ENCODE assay signal across 17 cellular contexts in the genomic region with DNA sequence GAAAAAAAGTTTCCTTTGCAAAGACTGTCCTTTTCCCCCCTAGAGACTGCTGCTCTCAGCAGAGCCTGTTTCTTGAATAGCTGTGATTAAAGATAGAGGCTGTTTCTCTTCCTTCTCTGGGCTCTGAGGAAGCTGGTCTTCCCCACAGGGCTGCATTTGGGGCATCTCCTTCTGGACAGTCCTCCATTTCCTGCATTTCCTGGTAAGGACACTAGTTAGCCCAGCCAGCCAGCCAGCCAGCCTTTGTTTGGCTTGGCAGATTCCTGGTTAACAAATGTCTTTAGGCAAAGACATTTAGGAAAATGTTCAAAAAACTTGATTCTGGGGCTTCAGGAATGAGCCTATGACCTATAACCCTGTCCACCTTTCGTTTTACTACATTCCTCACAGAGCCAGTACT. TPM values are rescaled to one million over a fixed set of nuclear protein-coding genes. Genes with fewer than 3 reads are reported as not detected.
A peak's percentile ranks its signal among the peaks of the same experiment; 100 is the strongest.
DNase-seq lines count a peak whose midpoint lies in the region; ATAC-seq, FAIRE-seq and TF ChIP-seq lines count a peak whose summit lies in the region.
"Had no signal": no experiment of that assay in that cellular context is flagged by ENCODE, and none has a peak within 500 bp of the region (broad histone marks: within the 10 kb centered on the region; RNA-seq: fewer than 3 reads in every experiment).

No MANE protein-coding gene starts in this region.

- BruUV-seq in endothelial cell of umbilical vein (replicated peaks; lab: Mats Ljungman, UMichigan), result no TSS peak

- no peaks in the 10 kb centered on the region for H3K27me3 ChIP-seq in endothelial cell of umbilical vein (ENCODE audit: control insufficient read depth in 2 of 2, insufficient read depth in 2 of 2, low read length in 2 of 2)

- intact Hi-C loops in endothelial cell of umbilical vein (cut with micrococcal nuclease), result loop anchor here (2.0 kb wide), 2 partner anchors 27 to 69 kb away; no protein-coding TSS in a partner anchor
- intact Hi-C loops in activated CD4-positive, alpha-beta T cell treated with anti-CD3 and anti-CD28 coated beads, Interleukin-2, amount 10 ng/mL, durations not matched to agents 24 days and 14 days (cut with micrococcal nuclease), result no loop called here

- CTCF ChIA-PET in A549 (lab: Yijun Ruan, JAX), result interaction anchor here (1.7 kb wide), 1 partner anchor 61 kb away, joined by 5 read pairs; no protein-coding TSS in a partner anchor
- CTCF ChIA-PET in endothelial cell of umbilical vein (lab: Charles Lee), result no interaction called here

- WGBS in A549 (ENCODE audit: missing lambda C conversion rate), result 50% methylated on average over 1 of the region's 1 CpG

- H3K27ac ChIP-seq in A549, result peak overlapping the region; percentile 49 to 76; a peak in 5 of 6 replicates
- H3K27ac ChIP-seq in endothelial cell of umbilical vein (ENCODE audit: insufficient read depth, low read depth, low read length), result peak overlapping the region; percentile 68

- no peaks in the 10 kb centered on the region for H3K79me2 ChIP-seq in endothelial cell of umbilical vein (ENCODE audit: control insufficient read depth, insufficient read depth, low read length)

- H2AFZ ChIP-seq in endothelial cell of umbilical vein (ENCODE audit: low read depth, low read length), result peak overlapping the region; percentile 23

- no peaks in the 10 kb centered on the region for H3K9me1 ChIP-seq in endothelial cell of umbilical vein (replicated peaks; ENCODE audit: control insufficient read depth, extremely low read depth, insufficient read depth, low read length)

- POLR2A ChIA-PET in A549 (lab: Yijun Ruan, JAX), result no interaction called here
- POLR2A ChIA-PET in endothelial cell of umbilical vein (lab: Charles Lee), result no interaction called here

- no peak for TF ChIP-seq RAD21 in A549 (conservative IDR thresholded peaks at IDR 0.05 in 1 of 2, IDR thresholded peaks at IDR 0.05 in 1 of 2)

- H3K9me3 ChIP-seq in A549 (no peaks in the 10 kb centered on the region), endothelial cell of umbilical vein (replicated peaks; ENCODE audit: control insufficient read depth, insufficient read depth, low read length) (no peaks in the 10 kb centered on the region)
- H3K9me3 ChIP-seq: Caco-2 had no signal

- H3K27ac Mint-ChIP-seq in nephron progenitor cell, result peak overlapping the region; percentile 52
- H3K27ac Mint-ChIP-seq in activated CD4-positive, alpha-beta T cell treated with anti-CD3 and anti-CD28 coated beads, Interleukin-2, amount 10 ng/mL, durations not matched to agents 24 days and 14 days, result no peak overlapping the region
- H3K27ac Mint-ChIP-seq: CD14-positive monocyte had no signal

- FAIRE-seq in A549 (lab: Jason Lieb, UNC) (no peak), endothelial cell of umbilical vein (lab: Jason Lieb, UNC) (no peak)
- FAIRE-seq: HTR-8/SVneo, RCC 7860 had no signal

- peaks cover 26% of the 10 kb centered on the region for H3K9me3 Mint-ChIP-seq in nephron progenitor cell
- no peaks in the 10 kb centered on the region for H3K9me3 Mint-ChIP-seq in activated CD4-positive, alpha-beta T cell treated with anti-CD3 and anti-CD28 coated beads, Interleukin-2, amount 10 ng/mL, durations not matched to agents 24 days and 14 days

- peaks cover 45% of the 10 kb centered on the region for H3K4me1 Mint-ChIP-seq in nephron progenitor cell
- H3K4me1 Mint-ChIP-seq in activated CD4-positive, alpha-beta T cell treated with anti-CD3 and anti-CD28 coated beads, Interleukin-2, amount 10 ng/mL, durations not matched to agents 24 days and 14 days, result no peaks in the 10 kb centered on the region

- H3K9ac ChIP-seq in endothelial cell of umbilical vein (replicated peaks; ENCODE audit: extremely low read depth, insufficient read depth, low read length), result no peak overlapping the region

- H3K4me3 Mint-ChIP-seq in nephron progenitor cell, result no peak overlapping the region
- no peak overlapping the region for H3K4me3 Mint-ChIP-seq in activated CD4-positive, alpha-beta T cell treated with anti-CD3 and anti-CD28 coated beads, Interleukin-2, amount 10 ng/mL, durations not matched to agents 24 days and 14 days
- H3K4me3 Mint-ChIP-seq: CD14-positive monocyte had no signal

- TF ChIP-seq CTCF in A549 (IDR thresholded peaks at IDR 0.05) (no peak), endothelial cell of umbilical vein (IDR thresholded peaks at IDR 0.05; ENCODE audit: extremely low read depth in 1 of 2, insufficient read depth in 1 of 2, low read depth in 1 of 2, low read length in 2 of 2) (no peak), nephron progenitor cell (IDR thresholded peaks at IDR 0.05) (no peak)

- no peak for DNase-seq in A549 (ENCODE audit: low read depth in 1 of 2, low spot score in 1 of 2)
- DNase-seq in M059J (ENCODE audit: low read depth), result peak; percentile 23
- DNase-seq in endothelial cell of umbilical vein (ENCODE audit: low read depth, low spot score), result no peak
- no peak for DNase-seq in nephron progenitor cell
- DNase-seq in NCI-H1417 (lab: John Stamatoyannopoulos, UW), result no peak
- DNase-seq in GM19240 (ENCODE audit: insufficient read length, low spot score), result no peak
- DNase-seq in activated CD4-positive, alpha-beta T cell treated with anti-CD3 and anti-CD28 coated beads, Interleukin-2, amount 10 ng/mL, durations not matched to agents 24 days and 14 days, result no peak
- no peak for DNase-seq in stimulated activated CD4-positive, alpha-beta T cell treated with anti-CD3 and anti-CD28 coated beads, Interleukin-4, amount 100 ng/mL, for 4 hours
- DNase-seq: 8988T, Caco-2, NCI-H1092, NCI-H1694 treated with DMSO at 0.1 percent for 48 hours, NCI-H774, SHP77 treated with DMSO at 0.1 percent for 48 hours had no signal

- H3K36me3 ChIP-seq in endothelial cell of umbilical vein (ENCODE audit: control insufficient read depth in 2 of 2, extremely low read depth in 1 of 2, insufficient read depth in 2 of 2, low read length in 2 of 2), result no peaks in the 10 kb centered on the region

- no peaks in the 10 kb centered on the region for H3K36me3 Mint-ChIP-seq in nephron progenitor cell (ENCODE audit: low read depth)
- H3K36me3 Mint-ChIP-seq in activated CD4-positive, alpha-beta T cell treated with anti-CD3 and anti-CD28 coated beads, Interleukin-2, amount 10 ng/mL, durations not matched to agents 24 days and 14 days (ENCODE audit: low read depth), result no peaks in the 10 kb centered on the region
- H3K36me3 Mint-ChIP-seq: CD14-positive monocyte had no signal

- ATAC-seq in A549, result peak in 1 of 2 experiments; percentile 51; a peak in 2 of 6 replicates

- H3K4me3 ChIP-seq in A549, result no peak overlapping the region
- no peak overlapping the region for H3K4me3 ChIP-seq in endothelial cell of umbilical vein (replicated peaks in 1 of 3; ENCODE audit: insufficient read depth in 1 of 3, low read depth in 1 of 3, low read length in 3 of 3)

- peaks cover 4% of the 10 kb centered on the region for H3K27me3 Mint-ChIP-seq in nephron progenitor cell (ENCODE audit: low read depth, poor library complexity)
- peaks cover 2% of the 10 kb centered on the region for H3K27me3 Mint-ChIP-seq in activated CD4-positive, alpha-beta T cell treated with anti-CD3 and anti-CD28 coated beads, Interleukin-2, amount 10 ng/mL, durations not matched to agents 24 days and 14 days

- peaks cover 48% of the 10 kb centered on the region for H3K4me1 ChIP-seq in A549
- H3K4me1 ChIP-seq in endothelial cell of umbilical vein (ENCODE audit: control insufficient read depth, extremely low read depth, insufficient read depth, low read length), result peaks cover 44% of the 10 kb centered on the region

- dilution Hi-C loops in endothelial cell of umbilical vein (cut with MboI; ENCODE audit: extremely low pct_ligation_motif_present, low sequenced_read_pairs), result no loop called here

- no peak for TF ChIP-seq EP300 in A549 (IDR thresholded peaks at IDR 0.05)

- TF ChIP-seq POLR2A in A549 (IDR thresholded peaks at IDR 0.05; ENCODE audit: low read length) (no peak), endothelial cell of umbilical vein (IDR thresholded peaks at IDR 0.05; ENCODE audit: low read depth, low read length) (no peak)

- H4K20me1 ChIP-seq in endothelial cell of umbilical vein (replicated peaks; ENCODE audit: control insufficient read depth, extremely low read depth, insufficient read depth, low read length), result no peaks in the 10 kb centered on the region

- H3K4me2 ChIP-seq in A549 (no peak overlapping the region), endothelial cell of umbilical vein (ENCODE audit: insufficient read depth, low read length) (peak overlapping the region; percentile 57)

TF ChIP-seq in A549, 52 proteins besides CTCF, POLR2A, EP300 and RAD21:
- no peak for TF ChIP-seq ZFP36 (IDR thresholded peaks at IDR 0.05; ENCODE audit: borderline replicate concordance, partially characterized antibody)
- TF ChIP-seq, protein P1, sequence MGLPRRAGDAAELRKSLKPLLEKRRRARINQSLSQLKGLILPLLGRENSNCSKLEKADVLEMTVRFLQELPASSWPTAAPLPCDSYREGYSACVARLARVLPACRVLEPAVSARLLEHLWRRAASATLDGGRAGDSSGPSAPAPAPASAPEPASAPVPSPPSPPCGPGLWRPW (IDR thresholded peaks at IDR 0.05), result no peak
TF ChIP-seq in A549: peak in this region for 0.

TF ChIP-seq in endothelial cell of umbilical vein, 7 proteins besides CTCF, POLR2A, EP300 and RAD21 (continues in another document):
- no peak for TF ChIP-seq JUN (IDR thresholded peaks at IDR 0.05; ENCODE audit: borderline replicate concordance, insufficient read depth, insufficient read length, low read depth)
- TF ChIP-seq, protein P2, sequence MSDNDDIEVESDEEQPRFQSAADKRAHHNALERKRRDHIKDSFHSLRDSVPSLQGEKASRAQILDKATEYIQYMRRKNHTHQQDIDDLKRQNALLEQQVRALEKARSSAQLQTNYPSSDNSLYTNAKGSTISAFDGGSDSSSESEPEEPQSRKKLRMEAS (IDR thresholded peaks at IDR 0.05; ENCODE audit: insufficient read depth, insufficient read length), result no peak

RNA-seq across cellular contexts. Expression of a gene that starts 34.0 kb away (rescaled TPM):
- polyA plus RNA-seq in A549 (2011; rRNA removed) (2.6 and 2.9 TPM in 2 replicates), A549 (2017; fragmentation: RNase III; extraction: RNeasy Plus Mini Kit Qiagen cat#74134 plus additional on column Dnase treatment) (0.79 to 1.4 TPM (median 0.87 TPM) in 3 replicates), endothelial cell of umbilical vein (2.4 and 2.8 TPM in 2 replicates)
- polyA plus RNA-seq in A549 (2012; cell fraction: cytosol; rRNA removed), result 2.1 and 2.4 TPM in 2 replicates
- polyA plus RNA-seq in A549 (2012; cell fraction: nucleus; rRNA removed), result 2.8 and 3.3 TPM in 2 replicates
- polyA minus RNA-seq in A549 (2011; rRNA and poly(A)+ RNA removed), result 1.7 and 2.0 TPM in 2 replicates
- total RNA-seq in M059J (2014; rRNA removed; shearing (Covaris generic)), result 0.37 TPM in 1 of 2 replicates, not detected in the other
- total RNA-seq in endothelial cell of umbilical vein, result 0.58 and 0.81 TPM in 2 replicates
- 1.6 and 2.1 TPM in 2 replicates for polyA plus RNA-seq in endothelial cell of umbilical vein (2011; cell fraction: cytosol; rRNA removed)
- 0.74 and 0.78 TPM in 2 replicates for polyA plus RNA-seq in endothelial cell of umbilical vein (2011; cell fraction: nucleus; rRNA removed)
- 0.54 and 0.56 TPM in 2 replicates for polyA plus RNA-seq in endothelial cell of umbilical vein (2012)
- 0.40 and 1.8 TPM in 2 replicates for polyA minus RNA-seq in endothelial cell of umbilical vein
- not detected for polyA minus RNA-seq in endothelial cell of umbilical vein (2011; cell fraction: cytosol; rRNA and poly(A)+ RNA removed)
- polyA minus RNA-seq in endothelial cell of umbilical vein (2011; cell fraction: nucleus; rRNA and poly(A)+ RNA removed), result 0.38 TPM in 1 of 2 replicates, not detected in the other
- not detected in 2 replicates for total RNA-seq in activated CD4-positive, alpha-beta T cell treated with anti-CD3 and anti-CD28 coated beads, Interleukin-2, amount 10 ng/mL, durations not matched to agents 24 days and 14 days
- polyA plus RNA-seq: CD14-positive monocyte had no signal
